In the genomic region with DNA sequence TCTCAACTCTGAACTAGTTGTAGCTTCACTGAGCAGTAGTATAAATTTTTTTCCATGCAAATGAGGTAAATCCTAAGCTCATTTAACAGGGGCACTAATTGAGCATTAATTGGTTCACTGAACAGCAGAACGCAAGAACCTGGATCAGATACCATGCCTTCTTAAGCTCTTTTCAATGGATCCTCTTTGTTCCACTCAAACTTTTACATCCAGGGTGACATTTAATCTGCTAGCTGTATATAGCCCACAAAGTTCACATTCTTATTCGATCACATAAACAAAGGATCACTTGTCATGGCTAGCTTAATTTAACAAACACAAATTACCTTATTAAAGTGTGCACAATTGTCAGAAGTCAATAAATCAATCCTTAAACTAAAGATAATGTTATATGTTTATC, we compare ENCODE assay signal across 14 cellular contexts.
A peak's percentile ranks its signal among the peaks of the same experiment; 100 is the strongest.
DNase-seq lines count a peak whose midpoint lies in the region; ATAC-seq and TF ChIP-seq lines count a peak whose summit lies in the region.
"Had no signal": no experiment of that assay in that cellular context is flagged by ENCODE, and none has a peak within 500 bp of the region (broad histone marks: within the 10 kb centered on the region; RNA-seq: fewer than 3 reads in every experiment).

No MANE protein-coding gene starts in this region.

- no peak overlapping the region for H3K4me3 ChIP-seq in ovary
- H3K4me3 ChIP-seq: BLaER1 treated with 17β-estradiol and CSF1 and Interleukin-3, amounts not matched to agents 10 nM and 100 nM; GM23338 had no signal

- no peaks in the 10 kb centered on the region for H3K27me3 ChIP-seq in ovary
- H3K27me3 ChIP-seq: BLaER1 treated with 17β-estradiol and CSF1 and Interleukin-3, amounts not matched to agents 10 nM and 100 nM had no signal

- 49 to 59% (median 58%) methylated on average over 2 of the region's 2 CpGs for WGBS in ovary, 3 donors

- no peak for TF ChIP-seq POLR2A in ovary (IDR thresholded peaks at IDR 0.05)

- H3K9me3 ChIP-seq in ovary, result no peaks in the 10 kb centered on the region
- H3K9me3 ChIP-seq: BLaER1 treated with 17β-estradiol and CSF1 and Interleukin-3, amounts not matched to agents 10 nM and 100 nM had no signal

- no peak for TF ChIP-seq CTCF in ovary (IDR thresholded peaks at IDR 0.05)

- no peaks in the 10 kb centered on the region for H3K36me3 ChIP-seq in ovary
- H3K36me3 ChIP-seq: BLaER1 treated with 17β-estradiol and CSF1 and Interleukin-3, amounts not matched to agents 10 nM and 100 nM had no signal

- no peak for ATAC-seq in HG02840 (IDR thresholded peaks at IDR 0.05; ENCODE audit: low FRiP score, unreplicated experiment)
- ATAC-seq: GM23338 had no signal

- intact Hi-C loops in ovary (cut with DNase I), result no loop called here

- H3K4me1 ChIP-seq in ovary (ENCODE audit: insufficient read depth), result no peaks in the 10 kb centered on the region

- no peak overlapping the region for H3K27ac ChIP-seq in ovary
- H3K27ac ChIP-seq: BLaER1 treated with 17β-estradiol and CSF1 and Interleukin-3, amounts not matched to agents 10 nM and 100 nM had no signal

- DNase-seq in NCI-H510A treated with DMSO at 0.1 percent for 48 hours (lab: John Stamatoyannopoulos, UW), result peak; percentile 1
- no peak for DNase-seq in NCI-H510A (lab: John Stamatoyannopoulos, UW)
- DNase-seq in NCI-H526 (lab: John Stamatoyannopoulos, UW), result peak; percentile 31 to 44
- DNase-seq in foreskin melanocyte, result peak; percentile 44
- no peak for DNase-seq in ovary
- DNase-seq in mucosa of gallbladder (ENCODE audit: low spot score), result no peak
- DNase-seq: 8988T; Calu3; CD4-positive, CD25-positive, alpha-beta regulatory T cell; DMS79; H9 had no signal

- no peak for TF ChIP-seq EP300 in ovary (IDR thresholded peaks at IDR 0.05)

Comparison
In these comparisons a context has a peak if more than half of its experiments do, and no peak if none do; other contexts are left out.
1. DNase-seq: peak in NCI-H510A treated with DMSO at 0.1 percent for 48 hours (single experiment), NCI-H526 (2 of 2) and foreskin melanocyte (single experiment); none in NCI-H510A (single experiment), ovary (0 of 5) and mucosa of gallbladder (single experiment).